15 cellular contexts compared by ENCODE assay signal in genomic region chr11:68353118-68353517, GRCh38. TPM values are rescaled to one million over a fixed set of nuclear protein-coding genes. Genes with fewer than 3 reads are reported as not detected.
DNase-seq lines count a peak whose midpoint lies in the region; ATAC-seq and TF ChIP-seq lines count a peak whose summit lies in the region.
"Had no signal": no experiment of that assay in that cellular context is flagged by ENCODE, and none has a peak within 500 bp of the region (broad histone marks: within the 10 kb centered on the region; RNA-seq: fewer than 3 reads in every experiment).

No MANE protein-coding gene starts in this region.

- no peak overlapping the region for H3K4me3 Mint-ChIP-seq in GM23338
- H3K4me3 Mint-ChIP-seq in activated CD4-positive, alpha-beta T cell treated with anti-CD3 and anti-CD28 coated beads, Interleukin-2, amount 10 ng/mL, durations not matched to agents 24 days and 14 days: no peak overlapping the region
- H3K4me3 Mint-ChIP-seq: natural killer cell; stimulated activated naive CD8-positive, alpha-beta T cell treated with anti-CD3 and anti-CD28 coated beads, Interleukin-15, amount 100 ng/mL, for 72 hours had no signal

- peaks cover 15% of the 10 kb centered on the region; the same call in 2 of the 3 replicates for H3K9me3 Mint-ChIP-seq in GM23338
- no peaks in the 10 kb centered on the region for H3K9me3 Mint-ChIP-seq in activated CD4-positive, alpha-beta T cell treated with anti-CD3 and anti-CD28 coated beads, Interleukin-2, amount 10 ng/mL, durations not matched to agents 24 days and 14 days
- H3K9me3 Mint-ChIP-seq: natural killer cell; stimulated activated naive CD8-positive, alpha-beta T cell treated with anti-CD3 and anti-CD28 coated beads, Interleukin-15, amount 100 ng/mL, for 72 hours had no signal

- H3K9me3 ChIP-seq in adipocyte (ENCODE audit: control insufficient read depth, low read length): no peaks in the 10 kb centered on the region
- no peaks in the 10 kb centered on the region for H3K9me3 ChIP-seq in lung (ENCODE audit: control insufficient read depth in 2 of 2, insufficient read depth in 1 of 2, low read length in 1 of 2)
- no peaks in the 10 kb centered on the region for H3K9me3 ChIP-seq in stomach smooth muscle (ENCODE audit: control insufficient read depth in 2 of 2, low read length in 2 of 2)
- H3K9me3 ChIP-seq: BE2C, SJCRH30 had no signal

- no peaks in the 10 kb centered on the region; the same call in none of the 2 replicates for H4K20me1 ChIP-seq in GM23338 (replicated peaks; ENCODE audit: insufficient read depth)

- peaks cover 3% of the 10 kb centered on the region; the same call in 1 of the 2 replicates for H3K4me1 ChIP-seq in GM23338 (ENCODE audit: insufficient read depth)
- peaks cover 26% of the 10 kb centered on the region for H3K4me1 ChIP-seq in adipocyte (ENCODE audit: control insufficient read depth, insufficient read depth, low read length)
- H3K4me1 ChIP-seq in lung (ENCODE audit: control insufficient read depth in 2 of 2, insufficient read depth in 2 of 2, low read length in 2 of 2): peaks cover 3 to 27% of the 10 kb centered on the region in 2 donors
- peaks cover 84% of the 10 kb centered on the region for H3K4me1 ChIP-seq in stomach smooth muscle (ENCODE audit: control insufficient read depth, insufficient read depth, low read length)
- H3K4me1 ChIP-seq: BE2C, SJCRH30 had no signal

- H3K4me3 ChIP-seq in GM23338 (no peak overlapping the region), adipocyte (ENCODE audit: low read length) (no peak overlapping the region), lung (no peak overlapping the region), stomach smooth muscle (ENCODE audit: low read length in 2 of 2) (peak overlapping the region in 1 of 2 donors; percentile 60)
- H3K4me3 ChIP-seq: SJCRH30 had no signal

- H2AFZ ChIP-seq in GM23338: no peak overlapping the region

- H3K36me3 ChIP-seq in GM23338 (ENCODE audit: insufficient read depth) (no peaks in the 10 kb centered on the region), adipocyte (ENCODE audit: control insufficient read depth, insufficient read depth, low read length, severe bottlenecking) (peaks cover 3% of the 10 kb centered on the region), lung (ENCODE audit: control insufficient read depth in 2 of 2, insufficient read depth in 2 of 2, low read length in 2 of 2) (peaks cover 0 to 4% of the 10 kb centered on the region in 2 donors), stomach smooth muscle (ENCODE audit: control insufficient read depth in 2 of 2, insufficient read depth in 2 of 2, low read length in 2 of 2) (peaks cover 0 to 4% of the 10 kb centered on the region in 2 donors)
- H3K36me3 ChIP-seq: brain microvascular endothelial cell had no signal

- TF ChIP-seq CTCF in GM23338 (conservative IDR thresholded peaks at IDR 0.05; ENCODE audit: low read depth in 2 of 2) (no peak), lung (IDR thresholded peaks at IDR 0.05; ENCODE audit: control extremely low read depth, extremely low read depth) (no peak)

- intact Hi-C loops in activated CD4-positive, alpha-beta T cell treated with anti-CD3 and anti-CD28 coated beads, Interleukin-2, amount 10 ng/mL, durations not matched to agents 24 days and 14 days (cut with micrococcal nuclease): no loop called here

- 92 to 97% methylated on average over 7 of the region's 7 CpGs for whole genome bisulfite sequencing in lung, 2 donors

- no peak overlapping the region for H3K27ac ChIP-seq in GM23338 (ENCODE audit: low read depth)
- H3K27ac ChIP-seq in lung (ENCODE audit: low read depth in 1 of 2, low read length in 1 of 2): peak overlapping the region; percentile 83 to 89
- H3K27ac ChIP-seq in stomach smooth muscle (ENCODE audit: low read length): peak overlapping the region; percentile 93
- H3K27ac ChIP-seq: SJCRH30 had no signal

- H3K79me2 ChIP-seq in GM23338 (replicated peaks; ENCODE audit: insufficient read depth): peaks cover 12% of the 10 kb centered on the region; the same call in 1 of the 2 replicates

- H3K27me3 Mint-ChIP-seq in GM23338 (ENCODE audit: insufficient read depth, low read depth, poor library complexity): peaks cover 24% of the 10 kb centered on the region
- no peaks in the 10 kb centered on the region for H3K27me3 Mint-ChIP-seq in activated CD4-positive, alpha-beta T cell treated with anti-CD3 and anti-CD28 coated beads, Interleukin-2, amount 10 ng/mL, durations not matched to agents 24 days and 14 days
- H3K27me3 Mint-ChIP-seq: stimulated activated naive CD8-positive, alpha-beta T cell treated with anti-CD3 and anti-CD28 coated beads, Interleukin-15, amount 100 ng/mL, for 72 hours had no signal

- 0 out of 2 replicates have a peak, but pooled peaks cover 2% of the 10 kb centered on the region for H3F3A ChIP-seq in GM23338 (replicated peaks; ENCODE audit: low read depth)

- peaks cover 15% of the 10 kb centered on the region for H3K4me1 Mint-ChIP-seq in GM23338
- peaks cover 2% of the 10 kb centered on the region for H3K4me1 Mint-ChIP-seq in activated CD4-positive, alpha-beta T cell treated with anti-CD3 and anti-CD28 coated beads, Interleukin-2, amount 10 ng/mL, durations not matched to agents 24 days and 14 days
- H3K4me1 Mint-ChIP-seq: natural killer cell; stimulated activated naive CD8-positive, alpha-beta T cell treated with anti-CD3 and anti-CD28 coated beads, Interleukin-15, amount 100 ng/mL, for 72 hours had no signal

- ATAC-seq in GM23338: peak; percentile 30
- ATAC-seq in lung (ENCODE audit: insufficient read depth, low FRiP score): no peak
- ATAC-seq: natural killer cell; stimulated activated naive CD8-positive, alpha-beta T cell treated with anti-CD3 and anti-CD28 coated beads, Interleukin-15, amount 100 ng/mL, for 72 hours had no signal

- H3K36me3 Mint-ChIP-seq in GM23338 (ENCODE audit: low read depth): peaks cover 44% of the 10 kb centered on the region
- peaks cover 4% of the 10 kb centered on the region for H3K36me3 Mint-ChIP-seq in activated CD4-positive, alpha-beta T cell treated with anti-CD3 and anti-CD28 coated beads, Interleukin-2, amount 10 ng/mL, durations not matched to agents 24 days and 14 days (ENCODE audit: low read depth)
- H3K36me3 Mint-ChIP-seq: natural killer cell had no signal

- H3K27me3 ChIP-seq in GM23338 (ENCODE audit: insufficient read depth): no peaks in the 10 kb centered on the region
- H3K27me3 ChIP-seq in adipocyte (replicated peaks; ENCODE audit: control insufficient read depth, insufficient read depth, low read length): no peaks in the 10 kb centered on the region
- H3K27me3 ChIP-seq in lung (ENCODE audit: control insufficient read depth, insufficient read depth): no peaks in the 10 kb centered on the region
- no peaks in the 10 kb centered on the region for H3K27me3 ChIP-seq in stomach smooth muscle (ENCODE audit: control insufficient read depth in 1 of 2, insufficient read depth in 2 of 2, low read length in 2 of 2)
- H3K27me3 ChIP-seq: BE2C, brain microvascular endothelial cell, SJCRH30 had no signal

- H3K4me2 ChIP-seq in GM23338: no peak overlapping the region

- no peaks in the 10 kb centered on the region for H3K9me2 ChIP-seq in GM23338 (ENCODE audit: insufficient read depth)

- no peak overlapping the region for H3K27ac Mint-ChIP-seq in GM23338
- H3K27ac Mint-ChIP-seq in activated CD4-positive, alpha-beta T cell treated with anti-CD3 and anti-CD28 coated beads, Interleukin-2, amount 10 ng/mL, durations not matched to agents 24 days and 14 days: no peak overlapping the region
- H3K27ac Mint-ChIP-seq: natural killer cell had no signal

- no peak for DNase-seq in GM23338 (ENCODE audit: low spot score)
- DNase-seq in adipocyte (ENCODE audit: low read depth): no peak
- no peak for DNase-seq in lung (ENCODE audit: low spot score)
- DNase-seq in NAMALWA (ENCODE audit: low spot score): no peak
- no peak for DNase-seq in activated CD4-positive, alpha-beta T cell treated with anti-CD3 and anti-CD28 coated beads, Interleukin-2, amount 10 ng/mL, durations not matched to agents 24 days and 14 days
- no peak for DNase-seq in germinal center (ENCODE audit: low spot score)
- DNase-seq in 8988T: no peak
- DNase-seq: activated effector memory CD4-positive, alpha-beta T cell treated with Interleukin-2 at 50 U/mL for 16 hours; BE2C; brain microvascular endothelial cell; DMS79; natural killer cell; SJCRH30; stimulated activated naive CD8-positive, alpha-beta T cell treated with anti-CD3 and anti-CD28 coated beads, Interleukin-15, amount 100 ng/mL, for 72 hours had no signal

- H3K9ac ChIP-seq in adipocyte (ENCODE audit: low read length) (peak overlapping the region; percentile 83), stomach smooth muscle (ENCODE audit: low read length in 2 of 2) (peak overlapping the region; percentile 36 to 68)

TF ChIP-seq in GM23338, 12 proteins besides CTCF, POLR2A, EP300 and RAD21 (continues in another document):
- TF ChIP-seq ZNF331 (CRISPR knock-in tag; IDR thresholded peaks at IDR 0.05; ENCODE audit: low read depth): no peak
- TF ChIP-seq REST (IDR thresholded peaks at IDR 0.05; ENCODE audit: unreplicated experiment): no peak

RNA-seq across cellular contexts. Expression of gene LRP5, which starts 40.7 kb away (rescaled TPM):
- 35.1 and 51.1 TPM in 2 replicates for total RNA-seq in GM23338 (2014; rRNA removed; shearing (Covaris generic))
- polyA plus RNA-seq in GM23338 (2016; fragmentation: Nextera tagmentation; extraction: Ambion mirVana) (26.9 and 38.3 TPM in 2 replicates), lung (10 to 100 TPM; 33.7 to 76.4 TPM)
- 10 to 100 TPM; 59.3 to 67.1 TPM for total RNA-seq in lung
- 23.8 and 33.8 TPM in 2 replicates for total RNA-seq in activated CD4-positive, alpha-beta T cell treated with anti-CD3 and anti-CD28 coated beads, Interleukin-2, amount 10 ng/mL, durations not matched to agents 24 days and 14 days
